In the genomic region with DNA sequence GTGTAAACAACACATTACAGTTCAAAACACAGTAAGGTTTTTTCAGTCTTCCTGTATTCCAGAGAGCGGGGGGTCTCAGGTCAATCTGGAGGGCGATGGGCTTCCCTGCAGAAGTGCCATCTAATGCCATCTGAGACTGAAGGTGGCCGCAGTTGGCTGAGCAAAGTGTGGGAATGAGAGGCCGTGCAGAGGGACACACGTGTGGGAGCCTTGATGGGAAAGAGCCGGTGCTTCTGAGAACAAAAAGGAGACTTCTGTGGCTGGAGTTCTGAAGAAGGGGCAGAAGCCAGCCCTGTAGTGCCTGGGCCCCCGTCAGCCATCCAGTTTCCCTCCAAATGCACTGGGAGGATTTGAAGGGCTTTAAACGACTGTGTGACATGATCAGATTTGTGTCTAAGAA, we compare ENCODE assay signal across 22 cellular contexts.
"Had no signal": no experiment of that assay in that cellular context is flagged by ENCODE, and none has a peak within 500 bp of the region (broad histone marks: within the 10 kb centered on the region; RNA-seq: fewer than 3 reads in every experiment).

No MANE protein-coding gene starts in this region.

- H3K4me3 Mint-ChIP-seq: naive thymus-derived CD8-positive, alpha-beta T cell; nephron; neural progenitor cell; stimulated activated effector memory CD8-positive, alpha-beta T cell treated with anti-CD3 and anti-CD28 coated beads, Interleukin-12 subunit alpha, Interleukin-12 subunit beta, amount 100 ng/mL, for 72 hours; stimulated activated naive CD8-positive, alpha-beta T cell treated with anti-CD3 and anti-CD28 coated beads, Interleukin-15, Interleukin-2, amounts not matched to agents 100 ng/mL and 50 ng/mL, for 24 hours; type B pancreatic cell had no signal

- ATAC-seq: left lung; lower lobe of right lung; naive thymus-derived CD8-positive, alpha-beta T cell; right lobe of liver; stimulated activated effector memory CD8-positive, alpha-beta T cell treated with anti-CD3 and anti-CD28 coated beads, Interleukin-12 subunit alpha, Interleukin-12 subunit beta, amount 100 ng/mL, for 72 hours had no signal

- H3K27me3 Mint-ChIP-seq: naive thymus-derived CD8-positive, alpha-beta T cell; stimulated activated naive CD8-positive, alpha-beta T cell treated with anti-CD3 and anti-CD28 coated beads, Interleukin-15, Interleukin-2, amounts not matched to agents 100 ng/mL and 50 ng/mL, for 24 hours had no signal

- DNase-seq: hippocampal formation; kidney glomerular epithelial cell; left cardiac atrium; left lung; lower lobe of right lung; mammary epithelial cell; mesenchymal stem cell; naive thymus-derived CD8-positive, alpha-beta T cell; occipital lobe; ovary; right lobe of liver; stimulated activated CD4-positive, alpha-beta T cell treated with anti-CD3 and anti-CD28 coated beads, Interleukin-12 subunit alpha, Interleukin-12 subunit beta, amount 100 ng/mL, for 4 hours; stimulated activated CD4-positive, alpha-beta T cell treated with anti-CD3 and anti-CD28 coated beads, Interleukin-15, amount 100 ng/mL, for 24 hours; stimulated activated CD4-positive, alpha-beta T cell treated with anti-CD3 and anti-CD28 coated beads, Interleukin-2, amount 100 ng/mL, for 24 hours; stimulated activated CD4-positive, alpha-beta T cell treated with anti-CD3 and anti-CD28 coated beads, Interleukin-4, amount 100 ng/mL, for 1 hour; stimulated activated naive CD4-positive, alpha-beta T cell; substantia nigra had no signal

- H3K36me3 Mint-ChIP-seq: naive thymus-derived CD8-positive, alpha-beta T cell; neural progenitor cell; stimulated activated effector memory CD8-positive, alpha-beta T cell treated with anti-CD3 and anti-CD28 coated beads, Interleukin-12 subunit alpha, Interleukin-12 subunit beta, amount 100 ng/mL, for 72 hours; type B pancreatic cell had no signal

- H3K4me1 Mint-ChIP-seq: stimulated activated effector memory CD8-positive, alpha-beta T cell treated with anti-CD3 and anti-CD28 coated beads, Interleukin-12 subunit alpha, Interleukin-12 subunit beta, amount 100 ng/mL, for 72 hours had no signal

- H3K27ac Mint-ChIP-seq: neural progenitor cell; stimulated activated effector memory CD8-positive, alpha-beta T cell treated with anti-CD3 and anti-CD28 coated beads, Interleukin-12 subunit alpha, Interleukin-12 subunit beta, amount 100 ng/mL, for 72 hours; stimulated activated naive CD8-positive, alpha-beta T cell treated with anti-CD3 and anti-CD28 coated beads, Interleukin-15, Interleukin-2, amounts not matched to agents 100 ng/mL and 50 ng/mL, for 24 hours; type B pancreatic cell had no signal

- H3K9me3 Mint-ChIP-seq: naive thymus-derived CD8-positive, alpha-beta T cell; nephron; stimulated activated effector memory CD8-positive, alpha-beta T cell treated with anti-CD3 and anti-CD28 coated beads, Interleukin-12 subunit alpha, Interleukin-12 subunit beta, amount 100 ng/mL, for 72 hours; stimulated activated naive CD8-positive, alpha-beta T cell treated with anti-CD3 and anti-CD28 coated beads, Interleukin-15, Interleukin-2, amounts not matched to agents 100 ng/mL and 50 ng/mL, for 24 hours; type B pancreatic cell had no signal
